Comparison of ENCODE assay signal across 14 cellular contexts in the genomic region with DNA sequence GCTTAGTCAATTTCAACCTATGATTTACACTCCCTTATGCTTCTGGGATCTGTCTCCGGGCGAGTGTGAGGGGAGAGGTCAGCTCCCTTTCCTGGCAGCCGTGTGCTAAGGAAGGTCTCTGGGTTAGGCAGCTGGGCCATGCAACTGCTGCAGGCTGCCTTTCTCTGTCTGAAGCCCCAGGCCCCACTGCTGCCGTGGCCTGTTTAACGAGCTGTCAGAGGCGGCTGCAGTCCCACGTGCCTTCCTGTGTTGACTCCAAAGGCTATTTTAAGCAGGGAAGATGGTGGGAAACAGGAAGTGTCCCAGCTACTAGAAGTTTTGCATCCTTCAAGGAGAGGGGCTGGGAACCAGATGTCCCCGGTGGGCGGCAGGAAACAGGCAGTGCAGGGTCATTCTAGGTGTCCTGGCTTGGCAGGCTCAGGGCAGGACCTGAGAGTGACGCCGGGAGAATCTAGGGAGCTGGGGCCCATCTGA.
DNase-seq lines count a peak whose midpoint lies in the region; ATAC-seq and TF ChIP-seq lines count a peak whose summit lies in the region.
"Had no signal": no experiment of that assay in that cellular context is flagged by ENCODE, and none has a peak within 500 bp of the region (broad histone marks: within the 10 kb centered on the region; RNA-seq: fewer than 3 reads in every experiment).

No MANE protein-coding gene starts in this region.

- in situ Hi-C loops in KBM-7 (cut with MboI; ENCODE audit: low pct_unique_long_range_greater_than_20kb, low sequenced_read_pairs), result no loop called here

- no peaks in the 10 kb centered on the region for H3K9me3 Mint-ChIP-seq in activated CD4-positive, alpha-beta T cell treated with anti-CD3 and anti-CD28 coated beads for 36 hours (ENCODE audit: low read depth)
- H3K9me3 Mint-ChIP-seq: CD8-positive, alpha-beta T cell; immature natural killer cell; stimulated activated memory B cell treated with anti-CD40 and anti-IgM and Interleukin-4, amounts not matched to agents 10 μg/mL and 1 μg/mL and 100 μg/mL, for 72 hours had no signal

- TF ChIP-seq POLR2A in esophagus muscularis mucosa (IDR thresholded peaks at IDR 0.05; ENCODE audit: low read depth), result no peak

- no peak overlapping the region for H3K27ac Mint-ChIP-seq in activated CD4-positive, alpha-beta T cell treated with anti-CD3 and anti-CD28 coated beads for 36 hours
- H3K27ac Mint-ChIP-seq: CD8-positive, alpha-beta T cell; immature natural killer cell; stimulated activated memory B cell treated with anti-CD40 and anti-IgM and Interleukin-4, amounts not matched to agents 10 μg/mL and 1 μg/mL and 100 μg/mL, for 72 hours had no signal

- intact Hi-C loops in esophagus muscularis mucosa (cut with DNase I) (no loop called here), lower lobe of right lung (cut with DNase I) (no loop called here)
- intact Hi-C loops in activated CD4-positive, alpha-beta T cell treated with anti-CD3 and anti-CD28 coated beads for 36 hours (cut with DNase I, micrococcal nuclease), result no loop called here

- H3K36me3 ChIP-seq in esophagus muscularis mucosa, result peaks cover 87 to 100% (median 100%) of the 10 kb centered on the region in 4 donors
- peaks cover 100% of the 10 kb centered on the region for H3K36me3 ChIP-seq in lower lobe of right lung

- TF ChIP-seq EP300 in esophagus muscularis mucosa (IDR thresholded peaks at IDR 0.05), result no peak

- H3K4me1 Mint-ChIP-seq in activated CD4-positive, alpha-beta T cell treated with anti-CD3 and anti-CD28 coated beads for 36 hours, result no peaks in the 10 kb centered on the region
- H3K4me1 Mint-ChIP-seq: immature natural killer cell; stimulated activated memory B cell treated with anti-CD40 and anti-IgM and Interleukin-4, amounts not matched to agents 10 μg/mL and 1 μg/mL and 100 μg/mL, for 72 hours had no signal

- DNase-seq in KBM-7 (peak; percentile 75), esophagus muscularis mucosa (ENCODE audit: extremely low spot score) (no peak), lower lobe of right lung (peak; percentile 54), HCEC 1CT (no peak)
- DNase-seq in activated CD4-positive, alpha-beta T cell treated with anti-CD3 and anti-CD28 coated beads for 36 hours, result no peak
- DNase-seq: activated gamma-delta T cell treated with Interleukin-2 at 50 U/mL for 16 hours; CD8-positive, alpha-beta T cell; immature natural killer cell; NCI-H2171 treated with DMSO at 0.1 percent for 48 hours; Peyer's patch had no signal

- peaks cover 61 to 96% (median 86%) of the 10 kb centered on the region in 4 donors for H3K4me1 ChIP-seq in esophagus muscularis mucosa
- H3K4me1 ChIP-seq in lower lobe of right lung, result peaks cover 53% of the 10 kb centered on the region

- no peaks in the 10 kb centered on the region for H3K9me3 ChIP-seq in esophagus muscularis mucosa
- H3K9me3 ChIP-seq in lower lobe of right lung, result no peaks in the 10 kb centered on the region
- H3K9me3 ChIP-seq: Peyer's patch had no signal

- H3K27ac ChIP-seq in esophagus muscularis mucosa (replicated peaks in 1 of 4) (peak overlapping the region; percentile 83 to 90 (median 88)), lower lobe of right lung (peak overlapping the region; percentile 56), skin epidermis (peak overlapping the region in 14 of 21 experiments; percentile 0 to 52 (median 26))

- 5% methylated on average over 9 of the region's 11 CpGs for WGBS in esophagus muscularis mucosa

- TF ChIP-seq CTCF in esophagus muscularis mucosa (IDR thresholded peaks at IDR 0.05), result no peak
- TF ChIP-seq CTCF in lower lobe of right lung (IDR thresholded peaks at IDR 0.05), result no peak

- H3K27me3 ChIP-seq in esophagus muscularis mucosa (no peaks in the 10 kb centered on the region), lower lobe of right lung (ENCODE audit: low read depth) (no peaks in the 10 kb centered on the region)
- H3K27me3 ChIP-seq: Peyer's patch had no signal

- ATAC-seq in lower lobe of right lung, result peak; percentile 3 to 35
- ATAC-seq in HG03139 (IDR thresholded peaks at IDR 0.05; ENCODE audit: unreplicated experiment), result no peak
- no peak for ATAC-seq in GM18861 (IDR thresholded peaks at IDR 0.05; ENCODE audit: unreplicated experiment)
- no peak for ATAC-seq in activated CD4-positive, alpha-beta T cell treated with anti-CD3 and anti-CD28 coated beads for 36 hours
- ATAC-seq: CD8-positive, alpha-beta T cell; stimulated activated memory B cell treated with anti-CD40 and anti-IgM and Interleukin-4, amounts not matched to agents 10 μg/mL and 1 μg/mL and 100 μg/mL, for 72 hours had no signal

- no peak overlapping the region for H3K4me3 Mint-ChIP-seq in activated CD4-positive, alpha-beta T cell treated with anti-CD3 and anti-CD28 coated beads for 36 hours
- H3K4me3 Mint-ChIP-seq: CD8-positive, alpha-beta T cell; immature natural killer cell; stimulated activated memory B cell treated with anti-CD40 and anti-IgM and Interleukin-4, amounts not matched to agents 10 μg/mL and 1 μg/mL and 100 μg/mL, for 72 hours had no signal

- POLR2A ChIA-PET in activated CD4-positive, alpha-beta T cell treated with anti-CD3 and anti-CD28 coated beads for 36 hours (lab: Charles Lee), result no interaction called here

- H3K36me3 Mint-ChIP-seq in activated CD4-positive, alpha-beta T cell treated with anti-CD3 and anti-CD28 coated beads for 36 hours (ENCODE audit: low read depth), result no peaks in the 10 kb centered on the region
- H3K36me3 Mint-ChIP-seq: CD8-positive, alpha-beta T cell; immature natural killer cell; stimulated activated memory B cell treated with anti-CD40 and anti-IgM and Interleukin-4, amounts not matched to agents 10 μg/mL and 1 μg/mL and 100 μg/mL, for 72 hours had no signal

- no peaks in the 10 kb centered on the region for H3K27me3 Mint-ChIP-seq in activated CD4-positive, alpha-beta T cell treated with anti-CD3 and anti-CD28 coated beads for 36 hours
- H3K27me3 Mint-ChIP-seq: stimulated activated memory B cell treated with anti-CD40 and anti-IgM and Interleukin-4, amounts not matched to agents 10 μg/mL and 1 μg/mL and 100 μg/mL, for 72 hours had no signal

- H3K4me3 ChIP-seq in esophagus muscularis mucosa, result no peak overlapping the region
- H3K4me3 ChIP-seq in lower lobe of right lung, result no peak overlapping the region
- no peak overlapping the region for H3K4me3 ChIP-seq in skin epidermis
- H3K4me3 ChIP-seq: Peyer's patch had no signal

- CTCF ChIA-PET in activated CD4-positive, alpha-beta T cell treated with anti-CD3 and anti-CD28 coated beads for 36 hours (lab: Charles Lee), result no interaction called here

Comparison
In these comparisons a context has a peak if more than half of its experiments do, and no peak if none do; other contexts are left out.
1. DNase-seq: peak in KBM-7 (single experiment) and lower lobe of right lung (single experiment); none in esophagus muscularis mucosa (single experiment), HCEC 1CT (single experiment) and activated CD4-positive, alpha-beta T cell treated with anti-CD3 and anti-CD28 coated beads for 36 hours (single experiment).
2. H3K27ac ChIP-seq: peak in every context shown above with its lines; median percentile 88 in esophagus muscularis mucosa; 56 in lower lobe of right lung; 26 in skin epidermis.
3. ATAC-seq: peak in lower lobe of right lung (2 of 2); none in HG03139 (single experiment), GM18861 (single experiment) and activated CD4-positive, alpha-beta T cell treated with anti-CD3 and anti-CD28 coated beads for 36 hours (single experiment).